In genomic region chr13:70311175-70311574, GRCh38 we compare ENCODE assay signal across 29 cellular contexts.
"Had no signal": no experiment of that assay in that cellular context is flagged by ENCODE, and none has a peak within 500 bp of the region (broad histone marks: within the 10 kb centered on the region; RNA-seq: fewer than 3 reads in every experiment).

No MANE protein-coding gene starts in this region.

- H3K27me3 ChIP-seq: adrenal gland, body of pancreas had no signal

- DNase-seq: activated CD4-positive, alpha-beta T cell treated with anti-CD3 and anti-CD28 coated beads for 48 hours; activated CD4-positive, alpha-beta T cell treated with anti-CD3 and anti-CD28 coated beads, Interleukin-2, amount 50 U/mL, for 1 hour; activated CD4-positive, alpha-beta T cell treated with anti-CD3 and anti-CD28 coated beads, Interleukin-2, amount 50 U/mL, for 48 hours; activated CD8-positive, alpha-beta memory T cell treated with anti-CD3 and anti-CD28 coated beads for 24 hours; activated CD8-positive, alpha-beta T cell treated with anti-CD3 and anti-CD28 coated beads for 36 hours; activated effector memory CD4-positive, alpha-beta T cell treated with anti-CD3 and anti-CD28 coated beads, Interleukin-2, amount 50 U/mL, for 16 hours; activated naive CD8-positive, alpha-beta T cell treated with anti-CD3 and anti-CD28 coated beads for 36 hours; activated naive CD8-positive, alpha-beta T cell treated with anti-CD3 and anti-CD28 coated beads, Interleukin-2, amount 50 U/mL, for 24 hours; activated T-cell treated with anti-CD3 and anti-CD28 coated beads, Interleukin-2, amount 50 U/mL, for 1 hour; activated T-cell treated with anti-CD3 and anti-CD28 coated beads, Interleukin-2, amount 50 U/mL, for 48 hours; adrenal gland; aorta; cortex of kidney; dermis blood vessel endothelial cell; effector CD4-positive, alpha-beta T cell; effector memory CD8-positive, alpha-beta T cell; foreskin fibroblast; T-cell; T-helper 9 cell had no signal

- H3K27ac ChIP-seq: adrenal gland, body of pancreas, VCaP had no signal

- H3K27ac Mint-ChIP-seq: activated CD8-positive, alpha-beta T cell treated with anti-CD3 and anti-CD28 coated beads for 36 hours; activated naive CD4-positive, alpha-beta T cell treated with anti-CD3 and anti-CD28 coated beads for 36 hours; activated naive CD4-positive, alpha-beta T cell treated with anti-CD3 and anti-CD28 coated beads, Interleukin-2, amount 50 U/mL, for 24 hours; activated naive CD8-positive, alpha-beta T cell treated with anti-CD3 and anti-CD28 coated beads for 36 hours; activated naive CD8-positive, alpha-beta T cell treated with anti-CD3 and anti-CD28 coated beads, Interleukin-2, amount 50 U/mL, for 24 hours; activated T-helper 1 cell treated with anti-CD3 and anti-CD28 coated beads, Interleukin-12 subunit alpha, Interleukin-12 subunit beta, Interleukin-2, Interleukin-4 antibody, amounts not matched to agents 30 ng/mL and 10 ng/mL and 1 ng/mL, durations not matched to agents 14 hours and 24 hours and 36 hours; activated T-helper 2 cell treated with anti-CD3 and anti-CD28 coated beads, Interferon-gamma antibody, Interleukin-2, Interleukin-4, amounts not matched to agents 10 μg/mL and 5 μg/mL and 100 μg/mL, durations not matched to agents 14 hours and 24 hours and 36 hours; effector memory CD8-positive, alpha-beta T cell; T-cell; T-helper 1 cell treated with Interleukin-12 subunit alpha and Interleukin-12 subunit beta and Interleukin-4 antibody, amounts not matched to agents 30 μg/mL and 1 μg/mL, for 36 hours; WTC11 had no signal

- H3K27me3 Mint-ChIP-seq: activated CD8-positive, alpha-beta T cell treated with anti-CD3 and anti-CD28 coated beads for 36 hours; activated naive CD4-positive, alpha-beta T cell treated with anti-CD3 and anti-CD28 coated beads, Interleukin-2, amount 50 U/mL, for 24 hours; activated naive CD8-positive, alpha-beta T cell treated with anti-CD3 and anti-CD28 coated beads for 36 hours; activated naive CD8-positive, alpha-beta T cell treated with anti-CD3 and anti-CD28 coated beads, Interleukin-2, amount 50 U/mL, for 24 hours; effector memory CD8-positive, alpha-beta T cell; T-cell had no signal

- H3K9me3 ChIP-seq: adrenal gland, body of pancreas had no signal

- H3K36me3 ChIP-seq: adrenal gland had no signal

- H3K9me3 Mint-ChIP-seq: activated CD8-positive, alpha-beta T cell treated with anti-CD3 and anti-CD28 coated beads for 36 hours; activated naive CD4-positive, alpha-beta T cell treated with anti-CD3 and anti-CD28 coated beads, Interleukin-2, amount 50 U/mL, for 24 hours; activated naive CD8-positive, alpha-beta T cell treated with anti-CD3 and anti-CD28 coated beads for 36 hours; activated naive CD8-positive, alpha-beta T cell treated with anti-CD3 and anti-CD28 coated beads, Interleukin-2, amount 50 U/mL, for 24 hours; activated T-helper 1 cell treated with anti-CD3 and anti-CD28 coated beads, Interleukin-12 subunit alpha, Interleukin-12 subunit beta, Interleukin-2, Interleukin-4 antibody, amounts not matched to agents 30 ng/mL and 10 ng/mL and 1 ng/mL, durations not matched to agents 14 hours and 24 hours and 36 hours; T-helper 1 cell treated with Interleukin-12 subunit alpha and Interleukin-12 subunit beta and Interleukin-4 antibody, amounts not matched to agents 30 μg/mL and 1 μg/mL, for 36 hours; WTC11 had no signal

- H3K36me3 Mint-ChIP-seq: activated naive CD4-positive, alpha-beta T cell treated with anti-CD3 and anti-CD28 coated beads, Interleukin-2, amount 50 U/mL, for 24 hours; activated naive CD8-positive, alpha-beta T cell treated with anti-CD3 and anti-CD28 coated beads for 36 hours; T-cell; WTC11 had no signal

- H3K4me3 Mint-ChIP-seq: activated CD8-positive, alpha-beta T cell treated with anti-CD3 and anti-CD28 coated beads for 36 hours; activated naive CD4-positive, alpha-beta T cell treated with anti-CD3 and anti-CD28 coated beads for 36 hours; activated naive CD4-positive, alpha-beta T cell treated with anti-CD3 and anti-CD28 coated beads, Interleukin-2, amount 50 U/mL, for 24 hours; activated naive CD8-positive, alpha-beta T cell treated with anti-CD3 and anti-CD28 coated beads for 36 hours; activated naive CD8-positive, alpha-beta T cell treated with anti-CD3 and anti-CD28 coated beads, Interleukin-2, amount 50 U/mL, for 24 hours; activated T-helper 1 cell treated with anti-CD3 and anti-CD28 coated beads, Interleukin-12 subunit alpha, Interleukin-12 subunit beta, Interleukin-2, Interleukin-4 antibody, amounts not matched to agents 30 ng/mL and 10 ng/mL and 1 ng/mL, durations not matched to agents 14 hours and 24 hours and 36 hours; effector memory CD8-positive, alpha-beta T cell; T-cell; T-helper 1 cell treated with Interleukin-12 subunit alpha and Interleukin-12 subunit beta and Interleukin-4 antibody, amounts not matched to agents 30 μg/mL and 1 μg/mL, for 36 hours; WTC11 had no signal

- H3K4me3 ChIP-seq: adrenal gland, body of pancreas had no signal

- H3K4me1 ChIP-seq: adrenal gland had no signal

- ATAC-seq: activated CD4-positive, CD25-positive, alpha-beta regulatory T cell treated with anti-CD3 and anti-CD28 coated beads, Interleukin-2, amount 50 U/mL, for 24 hours; activated CD8-positive, alpha-beta T cell treated with anti-CD3 and anti-CD28 coated beads for 36 hours; activated naive CD8-positive, alpha-beta T cell treated with anti-CD3 and anti-CD28 coated beads, Interleukin-2, amount 50 U/mL, for 24 hours; effector memory CD8-positive, alpha-beta T cell; esophagus mucosa; T-cell had no signal

- H3K4me1 Mint-ChIP-seq: activated naive CD4-positive, alpha-beta T cell treated with anti-CD3 and anti-CD28 coated beads, Interleukin-2, amount 50 U/mL, for 24 hours; activated naive CD8-positive, alpha-beta T cell treated with anti-CD3 and anti-CD28 coated beads for 36 hours; activated naive CD8-positive, alpha-beta T cell treated with anti-CD3 and anti-CD28 coated beads, Interleukin-2, amount 50 U/mL, for 24 hours; T-cell; WTC11 had no signal
